25 cellular contexts compared by ENCODE assay signal in the genomic region with DNA sequence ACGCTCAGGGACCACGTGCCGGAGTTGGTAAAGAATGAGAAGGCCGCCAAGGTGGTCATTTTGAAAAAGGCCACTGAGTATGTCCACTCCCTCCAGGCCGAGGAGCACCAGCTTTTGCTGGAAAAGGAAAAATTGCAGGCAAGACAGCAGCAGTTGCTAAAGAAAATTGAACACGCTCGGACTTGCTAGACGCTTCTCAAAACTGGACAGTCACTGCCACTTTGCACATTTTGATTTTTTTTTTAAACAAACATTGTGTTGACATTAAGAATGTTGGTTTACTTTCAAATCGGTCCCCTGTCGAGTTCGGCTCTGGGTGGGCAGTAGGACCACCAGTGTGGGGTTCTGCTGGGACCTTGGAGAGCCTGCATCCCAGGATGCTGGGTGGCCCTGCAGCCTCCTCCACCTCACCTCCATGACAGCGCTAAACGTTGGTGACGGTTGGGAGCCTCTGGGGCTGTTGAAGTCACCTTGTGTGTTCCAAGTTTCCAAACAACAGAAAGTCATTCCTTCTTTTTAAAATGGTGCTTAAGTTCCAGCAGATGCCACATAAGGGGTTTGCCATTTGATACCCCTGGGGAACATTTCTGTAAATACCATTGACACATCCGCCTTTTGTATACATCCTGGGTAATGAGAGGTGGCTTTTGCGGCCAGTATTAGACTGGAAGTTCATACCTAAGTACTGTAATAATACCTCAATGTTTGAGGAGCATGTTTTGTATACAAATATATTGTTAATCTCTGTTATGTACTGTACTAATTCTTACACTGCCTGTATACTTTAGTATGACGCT. TPM values are rescaled to one million over a fixed set of nuclear protein-coding genes. Genes with fewer than 3 reads are reported as not detected.
DNase-seq lines count a peak whose midpoint lies in the region; ATAC-seq, FAIRE-seq and TF ChIP-seq lines count a peak whose summit lies in the region.
"Had no signal": no experiment of that assay in that cellular context is flagged by ENCODE, and none has a peak within 500 bp of the region (broad histone marks: within the 10 kb centered on the region; RNA-seq: fewer than 3 reads in every experiment).

No MANE protein-coding gene starts in this region.

- H2AK5ac ChIP-seq in H1 (ENCODE audit: low read depth, low read length) (no peak overlapping the region), neuronal stem cell (ENCODE audit: low read depth, low read length) (no peak overlapping the region)

- TF ChIP-seq EP300 in H1 (IDR thresholded peaks at IDR 0.05; ENCODE audit: borderline replicate concordance in 1 of 2, low read depth in 2 of 2, low read length in 2 of 2) (no peak), ovary (IDR thresholded peaks at IDR 0.05) (no peak)

- peaks cover 3% of the 10 kb centered on the region for H3K27me3 ChIP-seq in Loucy (ENCODE audit: insufficient read depth, low read length, poor library complexity, severe bottlenecking)
- no peaks in the 10 kb centered on the region for H3K27me3 ChIP-seq in H1 (replicated peaks in 1 of 4; ENCODE audit: control insufficient read depth in 3 of 4, extremely low read depth in 1 of 4, insufficient read depth in 3 of 4, low read length in 3 of 4)
- H3K27me3 ChIP-seq in neuronal stem cell (ENCODE audit: control insufficient read depth in 3 of 3, insufficient read depth in 3 of 3, low read depth in 1 of 3, low read length in 3 of 3): no peaks in the 10 kb centered on the region
- no peaks in the 10 kb centered on the region for H3K27me3 ChIP-seq in ovary

- H3K9me3 ChIP-seq in Loucy (ENCODE audit: insufficient read depth, low read depth, low read length) (no peaks in the 10 kb centered on the region), H1 (ENCODE audit: insufficient read depth in 2 of 2, low read depth in 1 of 2, low read length in 1 of 2) (no peaks in the 10 kb centered on the region), neuronal stem cell (replicated peaks in 1 of 2; ENCODE audit: control insufficient read depth in 2 of 2, insufficient read depth in 1 of 2, low read depth in 1 of 2, low read length in 2 of 2) (peaks cover 3 to 10% of the 10 kb centered on the region in 2 donors), ovary (no peaks in the 10 kb centered on the region)

- H3K27ac ChIP-seq in H1 (ENCODE audit: low read depth, low read length) (no peak overlapping the region), neuronal stem cell (replicated peaks; ENCODE audit: low read length) (no peak overlapping the region), ovary (no peak overlapping the region)

- H3K23me2 ChIP-seq in H1 (ENCODE audit: low read depth, low read length): peaks cover 9% of the 10 kb centered on the region

- H3K23ac ChIP-seq in H1 (ENCODE audit: insufficient read length) (no peak overlapping the region), neuronal stem cell (ENCODE audit: low read depth, low read length, poor library complexity) (no peak overlapping the region)

- POLR2A ChIA-PET in H1 (lab: Charles Lee; ENCODE audit: partially characterized antibody): interaction anchor here (0.9 kb wide), 1 partner anchor 34 kb away, joined by 3 read pairs; no protein-coding TSS in a partner anchor

- H2BK12ac ChIP-seq in H1 (ENCODE audit: low read depth, low read length): no peak overlapping the region
- no peak overlapping the region for H2BK12ac ChIP-seq in neuronal stem cell (ENCODE audit: low read length)

- intact Hi-C loops in ovary (cut with DNase I): loop anchor here in 1 of 4 donors (10.0 kb wide), 1 partner anchor 809 kb away; no protein-coding TSS in a partner anchor

- H3K79me2 ChIP-seq in Loucy (ENCODE audit: insufficient read depth, low read length) (peaks cover 64% of the 10 kb centered on the region), H1 (ENCODE audit: control insufficient read depth in 1 of 2, insufficient read depth in 2 of 2, low read length in 2 of 2) (peaks cover 34 to 66% of the 10 kb centered on the region in 2 experiments)

- CTCF ChIA-PET in H1 (lab: Charles Lee; ENCODE audit: partially characterized antibody): interaction anchor here (0.9 to 5.6 kb wide), 3 partner anchors 9 to 336 kb away, joined by 3 to 54 read pairs (median 4); no protein-coding TSS in a partner anchor

- H2BK20ac ChIP-seq in H1 (ENCODE audit: low read length): no peak overlapping the region

- peak overlapping the region; percentile 80 for H3K4me3 ChIP-seq in Loucy (ENCODE audit: low read length, poor library complexity, severe bottlenecking)
- peak overlapping the region in 1 of 4 experiments; percentile 94; a peak in 2 of 8 replicates for H3K4me3 ChIP-seq in H1 (ENCODE audit: extremely low read depth in 1 of 4, insufficient read depth in 2 of 4, low read depth in 3 of 4, low read length in 4 of 4)
- H3K4me3 ChIP-seq in neuronal stem cell (ENCODE audit: low read length in 2 of 2): peak overlapping the region in 1 of 2 donors; percentile 14
- H3K4me3 ChIP-seq in ovary: no peak overlapping the region

- no peak overlapping the region for H4K5ac ChIP-seq in H1 (ENCODE audit: insufficient read length, low read depth, low read length)

- H3K36me3 ChIP-seq in Loucy (ENCODE audit: insufficient read depth, low read length): peaks cover 53% of the 10 kb centered on the region; the same call in 1 of the 2 replicates
- peaks cover 13 to 62% (median 35%) of the 10 kb centered on the region in 4 experiments for H3K36me3 ChIP-seq in H1 (ENCODE audit: control insufficient read depth in 2 of 4, insufficient read depth in 4 of 4, low read length in 3 of 4)
- peaks cover 19 to 69% of the 10 kb centered on the region in 2 donors for H3K36me3 ChIP-seq in neuronal stem cell (replicated peaks in 1 of 2; ENCODE audit: control insufficient read depth in 2 of 2, insufficient read depth in 2 of 2, low read length in 2 of 2)
- H3K36me3 ChIP-seq in ovary: no peaks in the 10 kb centered on the region

- H3K4me2 ChIP-seq in Loucy (ENCODE audit: low read depth, low read length, poor library complexity, severe bottlenecking) (peak overlapping the region; percentile 72), H1 (ENCODE audit: insufficient read depth in 1 of 2, low read depth in 2 of 2, low read length in 2 of 2) (peak overlapping the region; percentile 79 to 91), neuronal stem cell (ENCODE audit: insufficient read depth, low read length, poor library complexity, severe bottlenecking) (no peak overlapping the region)

- no peak overlapping the region for H2BK5ac ChIP-seq in H1 (ENCODE audit: low read depth, low read length)
- no peak overlapping the region for H2BK5ac ChIP-seq in neuronal stem cell (ENCODE audit: low read length)

- no peak for TF ChIP-seq CTCF in Loucy (conservative IDR thresholded peaks at IDR 0.05; ENCODE audit: low read length)
- TF ChIP-seq CTCF in H1 (IDR thresholded peaks at IDR 0.05; ENCODE audit: control extremely low read depth in 1 of 3, insufficient read depth in 1 of 3, low read depth in 1 of 3, low read length in 3 of 3): no peak
- TF ChIP-seq CTCF in ovary (IDR thresholded peaks at IDR 0.05): no peak

- H3K4ac ChIP-seq in H1 (replicated peaks; ENCODE audit: insufficient read length, low read depth, low read length): no peak overlapping the region
- H3K4ac ChIP-seq in neuronal stem cell (ENCODE audit: low read length): no peak overlapping the region

- H2AFZ ChIP-seq in Loucy (ENCODE audit: low read length) (no peak overlapping the region), H1 (ENCODE audit: low read length) (no peak overlapping the region), neuronal stem cell (ENCODE audit: low read length) (no peak overlapping the region)

- H3K18ac ChIP-seq in H1 (ENCODE audit: extremely low read depth, low read length) (no peak overlapping the region), neuronal stem cell (ENCODE audit: low read length) (no peak overlapping the region)

- TF ChIP-seq RAD21 in H1 (IDR thresholded peaks at IDR 0.05 in 1 of 2, conservative IDR thresholded peaks at IDR 0.05 in 1 of 2; ENCODE audit: low read depth in 2 of 2, low read length in 2 of 2): no peak

- H3K4me1 ChIP-seq in Loucy (ENCODE audit: insufficient read depth, low read length, poor library complexity, severe bottlenecking) (peaks cover 5% of the 10 kb centered on the region), H1 (replicated peaks in 1 of 4; ENCODE audit: control insufficient read depth in 3 of 4, insufficient read depth in 4 of 4, low read length in 3 of 4) (peaks cover 0 to 7% (median 3%) of the 10 kb centered on the region in 4 experiments; a peak in 2 of 7 replicates), neuronal stem cell (ENCODE audit: control insufficient read depth in 2 of 2, insufficient read depth in 1 of 2, low read depth in 1 of 2, low read length in 2 of 2) (peaks cover 6% of the 10 kb centered on the region in 2 donors), ovary (ENCODE audit: insufficient read depth) (no peaks in the 10 kb centered on the region)

- no peaks in the 10 kb centered on the region for H3F3A ChIP-seq in Loucy (ENCODE audit: low read depth)

- H3K9ac ChIP-seq in Loucy (ENCODE audit: low read depth, low read length, poor library complexity, severe bottlenecking) (peak overlapping the region; percentile 43), H1 (replicated peaks in 1 of 4; ENCODE audit: extremely low read depth in 1 of 4, low read depth in 3 of 4, low read length in 3 of 4) (no peak overlapping the region), neuronal stem cell (ENCODE audit: low read depth, low read length, poor library complexity) (peak overlapping the region; percentile 33)

- no peak overlapping the region for H3K14ac ChIP-seq in H1 (ENCODE audit: insufficient read length)
- no peak overlapping the region for H3K14ac ChIP-seq in neuronal stem cell (ENCODE audit: low read length)

- no peak overlapping the region for H3K56ac ChIP-seq in H1 (replicated peaks; ENCODE audit: insufficient read length, low read depth, low read length)

- H2BK15ac ChIP-seq in H1 (ENCODE audit: low read length) (no peak overlapping the region), neuronal stem cell (ENCODE audit: low read length) (no peak overlapping the region)

- H3K9me2 ChIP-seq in Loucy (replicated peaks; ENCODE audit: low read depth, low read length): no peaks in the 10 kb centered on the region

- H4K20me1 ChIP-seq in Loucy (ENCODE audit: insufficient read depth, low read length, poor library complexity, severe bottlenecking) (peaks cover 51% of the 10 kb centered on the region), H1 (replicated peaks in 1 of 2; ENCODE audit: control insufficient read depth in 1 of 2, insufficient read depth in 2 of 2, low read length in 2 of 2) (peaks cover 30 to 33% of the 10 kb centered on the region in 2 experiments)

- H4K8ac ChIP-seq in H1 (ENCODE audit: extremely low read depth, insufficient read depth, low read length): no peak overlapping the region
- H4K8ac ChIP-seq in neuronal stem cell (ENCODE audit: low read depth, low read length): no peak overlapping the region

- DNase-seq in NCI-H2107 treated with DMSO at 0.1 percent for 48 hours (lab: John Stamatoyannopoulos, UW; ENCODE audit: unreplicated experiment) (peak; percentile 26), NCI-H2107 (lab: John Stamatoyannopoulos, UW) (no peak), H1 (ENCODE audit: low read depth in 1 of 2, low spot score in 2 of 2) (no peak), neuronal stem cell (ENCODE audit: low spot score) (no peak), ovary (no peak), NCI-H1694 (lab: John Stamatoyannopoulos, UW) (no peak)
- DNase-seq: CD4-positive, alpha-beta T cell; DMS79; HFFc6; KBM-7; NCI-H1417 treated with DMSO at 0.1 percent for 48 hours; NCI-H1930; NCI-H446 treated with DMSO at 0.1 percent for 48 hours; NCI-H774; OCI-M1; SHP77 treated with DMSO at 0.1 percent for 48 hours had no signal

- no peak for ATAC-seq in HG03108 (IDR thresholded peaks at IDR 0.05; ENCODE audit: unreplicated experiment)
- ATAC-seq: HepG2 had no signal

- no peak overlapping the region for H4K91ac ChIP-seq in H1 (replicated peaks; ENCODE audit: insufficient read length, low read length)
- H4K91ac ChIP-seq in neuronal stem cell (ENCODE audit: low read depth, low read length, poor library complexity): no peak overlapping the region

- 88% methylated on average over 17 of the region's 17 CpGs; no CpG with 5 or more reads in 1 of the 2 experiments for WGBS in H1 (ENCODE audit: extremely low coverage in 1 of 2, insufficient coverage in 1 of 2, insufficient read length in 1 of 2, insufficient replicate concordance in 2 of 2, low coverage in 1 of 2, low lambda C conversion rate in 2 of 2, missing lambda C conversion rate in 1 of 2), 2 experiments
- WGBS in neuronal stem cell (ENCODE audit: extremely low coverage in 2 of 2, insufficient read length in 2 of 2, insufficient replicate concordance in 1 of 2), 2 donors: no CpG with 5 or more reads among the region's 17 CpGs
- WGBS in ovary, 3 donors: 89 to 91% (median 90%) methylated on average over 17 of the region's 17 CpGs

- no peak for TF ChIP-seq POLR2A in H1 (IDR thresholded peaks at IDR 0.05; ENCODE audit: control extremely low read depth in 1 of 2, low read depth in 2 of 2, low read length in 2 of 2)
- no peak for TF ChIP-seq POLR2A in ovary (IDR thresholded peaks at IDR 0.05)

- FAIRE-seq in H1 (lab: Jason Lieb, UNC): no peak
- FAIRE-seq: GM12892, GM18507, H54, HepG2 had no signal

- H2BK120ac ChIP-seq in H1 (replicated peaks; ENCODE audit: low read depth, low read length) (no peak overlapping the region), neuronal stem cell (ENCODE audit: low read depth, low read length) (no peak overlapping the region)

- H3K79me1 ChIP-seq in H1 (ENCODE audit: low read depth, low read length) (peaks cover 3% of the 10 kb centered on the region), neuronal stem cell (ENCODE audit: low read depth, low read length) (peaks cover 2% of the 10 kb centered on the region)

RNA-seq across cellular contexts. Expression of a gene that starts 5.8 kb away (rescaled TPM):
- 137 and 142 TPM in 2 replicates for total RNA-seq in H1 (2021; fragmentation: NEBNext Ultra II Directional; extraction: Animal tissue kit (Norgen Biotek cat#: 25700))
- 87.8 and 100 TPM in 2 replicates for polyA plus RNA-seq in H1 (2011; rRNA removed)
- 90.7 TPM for polyA plus RNA-seq in H1 (2011; cell fraction: cytosol; rRNA removed)
- polyA plus RNA-seq in H1 (2011; cell fraction: nucleus; rRNA removed): 82.0 TPM
- polyA plus RNA-seq in H1 (2012, experiment 1 of 2): 85.1 to 103 TPM (median 94.3 TPM) in 4 replicates
- 144 TPM for polyA plus RNA-seq in H1 (2012, experiment 2 of 2)
- polyA plus RNA-seq in H1 (2013, experiment 1 of 2): 90.2 TPM
- 86.8 TPM for polyA plus RNA-seq in H1 (2013, experiment 2 of 2)
- polyA minus RNA-seq in H1 (2011; rRNA and poly(A)+ RNA removed): 51.6 and 92.6 TPM in 2 replicates
- 57.2 TPM for polyA minus RNA-seq in H1 (2011; cell fraction: cytosol; rRNA and poly(A)+ RNA removed)
- polyA minus RNA-seq in H1 (2011; cell fraction: nucleus; rRNA and poly(A)+ RNA removed): 35.0 TPM
- polyA plus RNA-seq in neuronal stem cell (2013, experiment 1 of 2): 43.3 TPM
- 44.3 TPM for polyA plus RNA-seq in neuronal stem cell (2013, experiment 2 of 2)
- 1 to 10 TPM; 1.2 to 7.0 (median 2.1) TPM for total RNA-seq in ovary
- 1 to 10 TPM; 2.7 to 3.8 TPM for polyA plus RNA-seq in ovary
- total RNA-seq: A172, HepG2, HFFc6, RPMI7951 had no signal
- polyA plus RNA-seq: BJ, HepG2 had no signal

Comparison
In these comparisons a context has a peak if more than half of its experiments do, and no peak if none do; other contexts are left out.
1. H3K9ac ChIP-seq: peak in Loucy (single experiment) and neuronal stem cell (single experiment); none in H1 (0 of 4).
2. RNA of a gene that starts 5.8 kb away (total RNA-seq): 137 to 142 TPM in H1; 1.2 to 7.0 TPM in ovary; every median in the first group is over 10 times any median in the second.